In the genomic region with DNA sequence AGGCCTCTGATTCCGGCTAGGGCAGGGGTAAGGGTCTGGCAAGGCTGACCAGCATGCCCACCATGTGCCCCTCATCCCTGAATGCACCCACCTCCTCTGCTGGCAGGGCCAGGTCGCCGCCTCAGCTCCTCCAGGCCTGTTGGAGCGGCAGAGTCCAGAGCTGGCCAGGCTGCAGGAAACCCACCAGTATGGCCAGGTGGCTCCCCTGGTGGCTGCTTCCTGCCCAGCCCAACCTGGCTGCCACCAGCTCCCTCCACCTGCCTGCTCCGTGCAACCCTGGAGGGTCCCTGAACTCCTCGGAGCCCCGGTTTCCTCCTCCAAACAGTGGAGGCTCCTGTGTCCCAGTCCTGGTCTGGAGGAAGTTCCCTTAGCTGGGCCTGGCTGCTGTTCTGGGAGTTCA, we compare ENCODE assay signal across 25 cellular contexts.
"Had no signal": no experiment of that assay in that cellular context is flagged by ENCODE, and none has a peak within 500 bp of the region (broad histone marks: within the 10 kb centered on the region; RNA-seq: fewer than 3 reads in every experiment).

No MANE protein-coding gene starts in this region.

- ATAC-seq: activated CD4-positive, alpha-beta T cell treated with anti-CD3 and anti-CD28 coated beads for 36 hours; activated T-helper 17 cell treated with anti-CD3 and anti-CD28 coated beads, Interleukin-2, amount 50 U/mL, for 72 hours; left lobe of liver; lower lobe of right lung; naive thymus-derived CD4-positive, alpha-beta T cell had no signal

- H3K9me3 Mint-ChIP-seq: activated B cell treated with CpG ODN at 0.5 μM for 24 hours; activated T-cell treated with anti-CD3 and anti-CD28 coated beads, Interleukin-2, amount 50 U/mL, for 24 hours; activated T-helper 17 cell treated with anti-CD3 and anti-CD28 coated beads, Interleukin-2, amount 50 U/mL, for 72 hours; dendritic cell treated with granulocyte-macrophage colony-stimulating factor and Interleukin-4, amounts not matched to agents 40 ng/mL and 50 ng/mL, for 4 days; neural crest cell had no signal

- H3K27ac Mint-ChIP-seq: activated B cell treated with CpG ODN at 0.5 μM for 24 hours; activated CD4-positive, alpha-beta T cell treated with anti-CD3 and anti-CD28 coated beads for 36 hours; activated naive CD8-positive, alpha-beta T cell; activated T-cell treated with anti-CD3 and anti-CD28 coated beads, Interleukin-2, amount 50 U/mL, for 24 hours; activated T-helper 17 cell treated with anti-CD3 and anti-CD28 coated beads, Interleukin-2, amount 50 U/mL, for 72 hours; dendritic cell treated with granulocyte-macrophage colony-stimulating factor and Interleukin-4, amounts not matched to agents 40 ng/mL and 50 ng/mL, for 4 days; immature natural killer cell; naive thymus-derived CD4-positive, alpha-beta T cell had no signal

- H3K4me1 Mint-ChIP-seq: neural crest cell had no signal

- H3K9me3 ChIP-seq: adrenal gland, lower lobe of right lung, testis, uterus had no signal

- H3K27me3 ChIP-seq: testis, uterus had no signal

- H3K4me3 ChIP-seq: adrenal gland, lower lobe of right lung, testis, uterus had no signal

- H3K36me3 Mint-ChIP-seq: activated naive CD8-positive, alpha-beta T cell; immature natural killer cell; naive thymus-derived CD4-positive, alpha-beta T cell had no signal

- H3K4me1 ChIP-seq: adrenal gland, lower lobe of right lung, testis, uterus had no signal

- DNase-seq: activated B cell treated with CpG ODN at 0.5 μM for 24 hours; activated CD4-positive, alpha-beta T cell treated with anti-CD3 and anti-CD28 coated beads for 36 hours; activated CD4-positive, alpha-beta T cell treated with anti-CD3 and anti-CD28 coated beads, Interleukin-2, amount 50 U/mL, for 4 hours; activated CD8-positive, alpha-beta memory T cell treated with anti-CD3 and anti-CD28 coated beads for 24 hours; activated CD8-positive, alpha-beta memory T cell treated with anti-CD3 and anti-CD28 coated beads, Interleukin-2, amount 50 U/mL, for 4 hours; activated T-cell treated with anti-CD3 and anti-CD28 coated beads, Interleukin-2, amount 50 U/mL, for 24 hours; adrenal gland; effector CD4-positive, alpha-beta T cell; erythroblast; foreskin fibroblast; immature natural killer cell; lower lobe of right lung; naive thymus-derived CD4-positive, alpha-beta T cell; retina; stimulated activated CD4-positive, alpha-beta T cell treated with anti-CD3 and anti-CD28 coated beads, Interleukin-4, amount 100 ng/mL, for 1 hour; stimulated activated naive CD4-positive, alpha-beta T cell; T-helper 9 cell; testis; trophoblast cell; uterus had no signal

- H3K36me3 ChIP-seq: adrenal gland, lower lobe of right lung, uterus had no signal

- H3K4me3 Mint-ChIP-seq: activated B cell treated with CpG ODN at 0.5 μM for 24 hours; activated CD4-positive, alpha-beta T cell treated with anti-CD3 and anti-CD28 coated beads for 36 hours; activated naive CD8-positive, alpha-beta T cell; activated T-cell treated with anti-CD3 and anti-CD28 coated beads, Interleukin-2, amount 50 U/mL, for 24 hours; activated T-helper 17 cell treated with anti-CD3 and anti-CD28 coated beads, Interleukin-2, amount 50 U/mL, for 72 hours; dendritic cell treated with granulocyte-macrophage colony-stimulating factor and Interleukin-4, amounts not matched to agents 40 ng/mL and 50 ng/mL, for 4 days; neural crest cell had no signal

- H3K27ac ChIP-seq: adrenal gland, lower lobe of right lung, testis, uterus had no signal
